Comparison of ENCODE assay signal across 10 cellular contexts in the genomic region with DNA sequence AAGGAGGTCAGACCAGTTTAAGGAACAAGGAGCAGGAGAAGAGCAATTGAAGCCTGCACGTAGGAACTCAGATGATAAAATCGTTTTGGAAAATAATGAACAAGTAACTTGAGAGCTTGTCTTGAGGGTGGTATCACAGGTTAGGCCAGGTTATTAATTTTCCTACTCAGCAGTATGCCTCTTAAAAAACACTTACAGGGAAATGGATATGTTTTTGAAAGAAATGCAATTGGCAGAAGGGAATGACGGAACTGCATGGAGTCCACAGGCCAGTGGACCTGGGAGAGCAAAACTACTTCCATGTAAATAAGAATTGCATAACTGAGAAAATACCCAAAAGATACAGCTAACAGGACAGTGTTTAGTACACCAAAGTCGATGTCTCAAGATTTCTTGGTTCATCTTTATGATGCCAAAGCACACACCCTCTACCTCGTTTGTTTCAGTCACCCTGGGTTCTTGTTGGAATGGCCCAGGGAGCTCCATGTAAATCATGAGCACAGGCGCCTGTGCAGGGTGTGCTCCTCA. TPM values are rescaled to one million over a fixed set of nuclear protein-coding genes. Genes with fewer than 3 reads are reported as not detected.
A peak's percentile ranks its signal among the peaks of the same experiment; 100 is the strongest.
DNase-seq lines count a peak whose midpoint lies in the region; ATAC-seq and TF ChIP-seq lines count a peak whose summit lies in the region.
"Had no signal": no experiment of that assay in that cellular context is flagged by ENCODE, and none has a peak within 500 bp of the region (broad histone marks: within the 10 kb centered on the region; RNA-seq: fewer than 3 reads in every experiment).

No MANE protein-coding gene starts in this region.

- H3K27ac Mint-ChIP-seq in activated CD4-positive, alpha-beta T cell treated with anti-CD3 and anti-CD28 coated beads, Interleukin-2, amount 10 ng/mL, durations not matched to agents 24 days and 14 days, result peak overlapping the region; percentile 93

- TF ChIP-seq RAD21 in liver (IDR thresholded peaks at IDR 0.05), result no peak

- H3K9ac ChIP-seq in liver (ENCODE audit: low read depth in 1 of 2, low read length in 2 of 2), result no peak overlapping the region

- no peak for TF ChIP-seq POLR2A in adrenal gland (IDR thresholded peaks at IDR 0.05)
- no peak for TF ChIP-seq POLR2A in thyroid gland (IDR thresholded peaks at IDR 0.05)

- peak; percentile 13 for DNase-seq in activated CD4-positive, alpha-beta T cell treated with anti-CD3 and anti-CD28 coated beads, Interleukin-2, amount 10 ng/mL, durations not matched to agents 24 days and 14 days
- DNase-seq in activated CD4-positive, alpha-beta T cell treated with anti-CD3 and anti-CD28 coated beads, Interleukin-2, amount 50 U/mL, for 1 hour, result no peak
- DNase-seq in adrenal gland (no peak), thyroid gland (no peak), BE2C (no peak)
- DNase-seq: naive B cell, NCI-H2029 had no signal

- H3K27ac ChIP-seq in adrenal gland (peak overlapping the region; percentile 81 to 95 (median 93)), liver (ENCODE audit: low read depth in 1 of 2, low read length in 2 of 2) (peak overlapping the region; percentile 77 to 85), thyroid gland (peak overlapping the region in 2 of 3 donors; percentile 21 to 49)

- no peaks in the 10 kb centered on the region for H3K27me3 Mint-ChIP-seq in activated CD4-positive, alpha-beta T cell treated with anti-CD3 and anti-CD28 coated beads, Interleukin-2, amount 10 ng/mL, durations not matched to agents 24 days and 14 days
- H3K27me3 Mint-ChIP-seq: naive B cell had no signal

- no peaks in the 10 kb centered on the region for H3K36me3 ChIP-seq in adrenal gland (replicated peaks in 1 of 2)
- H3K36me3 ChIP-seq in liver (ENCODE audit: control insufficient read depth in 4 of 4, insufficient read depth in 3 of 4, low read depth in 1 of 4, low read length in 3 of 4), result no peaks in the 10 kb centered on the region
- no peaks in the 10 kb centered on the region for H3K36me3 ChIP-seq in thyroid gland
- 0 out of 2 replicates have a peak, but pooled peaks cover 2% of the 10 kb centered on the region for H3K36me3 ChIP-seq in BE2C

- intact Hi-C loops in activated CD4-positive, alpha-beta T cell treated with anti-CD3 and anti-CD28 coated beads, Interleukin-2, amount 10 ng/mL, durations not matched to agents 24 days and 14 days (cut with micrococcal nuclease), result loop anchor here (5.0 kb wide), 1 partner anchor 115 kb away; no protein-coding TSS in a partner anchor
- intact Hi-C loops in adrenal gland (cut with DNase I) (no loop called here), thyroid gland (cut with DNase I) (no loop called here)

- TF ChIP-seq CTCF in adrenal gland (IDR thresholded peaks at IDR 0.05) (no peak), liver (IDR thresholded peaks at IDR 0.05; ENCODE audit: low read depth, low read length, missing input control) (no peak), thyroid gland (IDR thresholded peaks at IDR 0.05) (no peak), BE2C (IDR thresholded peaks at IDR 0.05; ENCODE audit: low read depth, low read length) (no peak)

- H3K27me3 ChIP-seq in adrenal gland (no peaks in the 10 kb centered on the region), liver (ENCODE audit: control insufficient read depth in 4 of 4, insufficient read depth in 4 of 4, low read length in 3 of 4) (no peaks in the 10 kb centered on the region), thyroid gland (no peaks in the 10 kb centered on the region), BE2C (no peaks in the 10 kb centered on the region)

- H3K9me3 ChIP-seq in adrenal gland (replicated peaks in 1 of 3) (no peaks in the 10 kb centered on the region), liver (ENCODE audit: control insufficient read depth in 4 of 4, low read length in 3 of 4) (no peaks in the 10 kb centered on the region), thyroid gland (no peaks in the 10 kb centered on the region), BE2C (no peaks in the 10 kb centered on the region)

- H3K36me3 Mint-ChIP-seq in activated CD4-positive, alpha-beta T cell treated with anti-CD3 and anti-CD28 coated beads, Interleukin-2, amount 10 ng/mL, durations not matched to agents 24 days and 14 days (ENCODE audit: low read depth), result peaks cover 13% of the 10 kb centered on the region

- peak overlapping the region; percentile 65 for H3K4me3 Mint-ChIP-seq in activated CD4-positive, alpha-beta T cell treated with anti-CD3 and anti-CD28 coated beads, Interleukin-2, amount 10 ng/mL, durations not matched to agents 24 days and 14 days

- H3K9me3 Mint-ChIP-seq in activated CD4-positive, alpha-beta T cell treated with anti-CD3 and anti-CD28 coated beads, Interleukin-2, amount 10 ng/mL, durations not matched to agents 24 days and 14 days, result peaks cover 3% of the 10 kb centered on the region
- H3K9me3 Mint-ChIP-seq: naive B cell had no signal

- H3K4me3 ChIP-seq in adrenal gland, result no peak overlapping the region
- no peak overlapping the region for H3K4me3 ChIP-seq in liver (ENCODE audit: low read depth in 1 of 3, low read length in 3 of 3)
- H3K4me3 ChIP-seq in thyroid gland (replicated peaks in 1 of 3), result no peak overlapping the region
- no peak overlapping the region for H3K4me3 ChIP-seq in BE2C (ENCODE audit: low read depth, low read length)

- peaks cover 67% of the 10 kb centered on the region for H3K4me1 Mint-ChIP-seq in activated CD4-positive, alpha-beta T cell treated with anti-CD3 and anti-CD28 coated beads, Interleukin-2, amount 10 ng/mL, durations not matched to agents 24 days and 14 days

- ATAC-seq in HG03196 (IDR thresholded peaks at IDR 0.05; ENCODE audit: unreplicated experiment) (no peak), GM18511 (IDR thresholded peaks at IDR 0.05; ENCODE audit: unreplicated experiment) (no peak)

- WGBS in adrenal gland, 4 donors, result 73 to 79% (median 77%) methylated on average over 5 to 6 of the region's 6 CpGs
- WGBS in liver, result 65% methylated on average over 6 of the region's 6 CpGs
- WGBS in thyroid gland, 2 donors, result 92 to 95% methylated on average over 6 of the region's 6 CpGs

- H3K4me1 ChIP-seq in adrenal gland (replicated peaks in 1 of 2), result peaks cover 71 to 100% of the 10 kb centered on the region in 2 donors
- peaks cover 20 to 66% (median 46%) of the 10 kb centered on the region in 4 donors for H3K4me1 ChIP-seq in liver (ENCODE audit: control insufficient read depth in 4 of 4, insufficient read depth in 4 of 4, low read length in 3 of 4)
- peaks cover 19 to 63% of the 10 kb centered on the region in 2 donors for H3K4me1 ChIP-seq in thyroid gland
- H3K4me1 ChIP-seq in BE2C, result peaks cover 49% of the 10 kb centered on the region

TF ChIP-seq in liver, 16 proteins besides CTCF, POLR2A, EP300 and RAD21 (continues in another document):
- TF ChIP-seq FOXA2 (IDR thresholded peaks at IDR 0.05), result peak; percentile 89
- TF ChIP-seq, protein P1, sequence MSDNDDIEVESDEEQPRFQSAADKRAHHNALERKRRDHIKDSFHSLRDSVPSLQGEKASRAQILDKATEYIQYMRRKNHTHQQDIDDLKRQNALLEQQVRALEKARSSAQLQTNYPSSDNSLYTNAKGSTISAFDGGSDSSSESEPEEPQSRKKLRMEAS (IDR thresholded peaks at IDR 0.05), result peak; percentile 26
- no peak for TF ChIP-seq SP1 (IDR thresholded peaks at IDR 0.05)
- TF ChIP-seq TAF1 (conservative IDR thresholded peaks at IDR 0.05), result no peak
- peak in 1 of 2 donors; percentile 33 for TF ChIP-seq RXRA (IDR thresholded peaks at IDR 0.05)
- TF ChIP-seq HNF4G (IDR thresholded peaks at IDR 0.05), result no peak
- TF ChIP-seq, protein P2, sequence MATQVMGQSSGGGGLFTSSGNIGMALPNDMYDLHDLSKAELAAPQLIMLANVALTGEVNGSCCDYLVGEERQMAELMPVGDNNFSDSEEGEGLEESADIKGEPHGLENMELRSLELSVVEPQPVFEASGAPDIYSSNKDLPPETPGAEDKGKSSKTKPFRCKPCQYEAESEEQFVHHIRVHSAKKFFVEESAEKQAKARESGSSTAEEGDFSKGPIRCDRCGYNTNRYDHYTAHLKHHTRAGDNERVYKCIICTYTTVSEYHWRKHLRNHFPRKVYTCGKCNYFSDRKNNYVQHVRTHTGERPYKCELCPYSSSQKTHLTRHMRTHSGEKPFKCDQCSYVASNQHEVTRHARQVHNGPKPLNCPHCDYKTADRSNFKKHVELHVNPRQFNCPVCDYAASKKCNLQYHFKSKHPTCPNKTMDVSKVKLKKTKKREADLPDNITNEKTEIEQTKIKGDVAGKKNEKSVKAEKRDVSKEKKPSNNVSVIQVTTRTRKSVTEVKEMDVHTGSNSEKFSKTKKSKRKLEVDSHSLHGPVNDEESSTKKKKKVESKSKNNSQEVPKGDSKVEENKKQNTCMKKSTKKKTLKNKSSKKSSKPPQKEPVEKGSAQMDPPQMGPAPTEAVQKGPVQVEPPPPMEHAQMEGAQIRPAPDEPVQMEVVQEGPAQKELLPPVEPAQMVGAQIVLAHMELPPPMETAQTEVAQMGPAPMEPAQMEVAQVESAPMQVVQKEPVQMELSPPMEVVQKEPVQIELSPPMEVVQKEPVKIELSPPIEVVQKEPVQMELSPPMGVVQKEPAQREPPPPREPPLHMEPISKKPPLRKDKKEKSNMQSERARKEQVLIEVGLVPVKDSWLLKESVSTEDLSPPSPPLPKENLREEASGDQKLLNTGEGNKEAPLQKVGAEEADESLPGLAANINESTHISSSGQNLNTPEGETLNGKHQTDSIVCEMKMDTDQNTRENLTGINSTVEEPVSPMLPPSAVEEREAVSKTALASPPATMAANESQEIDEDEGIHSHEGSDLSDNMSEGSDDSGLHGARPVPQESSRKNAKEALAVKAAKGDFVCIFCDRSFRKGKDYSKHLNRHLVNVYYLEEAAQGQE (IDR thresholded peaks at IDR 0.05), result peak; percentile 40
- TF ChIP-seq NR2F2 (IDR thresholded peaks at IDR 0.05), result no peak
- peak; percentile 70 to 79 for TF ChIP-seq HNF4A (conservative IDR thresholded peaks at IDR 0.05)
- TF ChIP-seq YY1 (IDR thresholded peaks at IDR 0.05), result peak; percentile 12
- peak in 1 of 2 donors; percentile 57 for TF ChIP-seq EGR1 (IDR thresholded peaks at IDR 0.05; ENCODE audit: low read depth in 2 of 2)
- TF ChIP-seq JUND (IDR thresholded peaks at IDR 0.05), result peak in 1 of 2 donors; percentile 45
- TF ChIP-seq GABPA (IDR thresholded peaks at IDR 0.05 in 1 of 2, conservative IDR thresholded peaks at IDR 0.05 in 1 of 2), result peak in 1 of 2 donors; percentile 29

RNA-seq across cellular contexts. Expression of a gene that starts 35.2 kb away (rescaled TPM):
- total RNA-seq in activated CD4-positive, alpha-beta T cell treated with anti-CD3 and anti-CD28 coated beads, Interleukin-2, amount 10 ng/mL, durations not matched to agents 24 days and 14 days, result 22.0 and 24.5 TPM in 2 replicates
- total RNA-seq in adrenal gland (100 to 1,000 TPM; 102 to 250 (median 163) TPM), liver (10 to 100 TPM; 16.0 to 49.6 TPM), thyroid gland (10 to 100 TPM; 93.4 to 99.9 (median 98.3) TPM)
- polyA plus RNA-seq in adrenal gland (100 to 1,000 TPM in 1 of 3 donors, 10 to 100 TPM in 2; 29.2 to 119 (median 40.2) TPM), liver (10 to 100 TPM; 32.5 to 41.0 TPM)
- polyA plus RNA-seq in BE2C (2012; ENCODE audit: insufficient read depth, insufficient read length, low read depth), result 20.9 TPM

Comparison
In these comparisons a context has a peak if more than half of its experiments do, and no peak if none do; other contexts are left out.
1. H3K27ac ChIP-seq: peak in every context shown above with its lines; median percentile 93 in adrenal gland; 81 in liver; 35 in thyroid gland.